ENCODE assay signal across 14 cellular contexts in genomic region chr13:42001580-42001979, GRCh38. TPM values are rescaled to one million over a fixed set of nuclear protein-coding genes. Genes with fewer than 3 reads are reported as not detected.
DNase-seq lines count a peak whose midpoint lies in the region; ATAC-seq and TF ChIP-seq lines count a peak whose summit lies in the region.
"Had no signal": no experiment of that assay in that cellular context is flagged by ENCODE, and none has a peak within 500 bp of the region (broad histone marks: within the 10 kb centered on the region; RNA-seq: fewer than 3 reads in every experiment).

No MANE protein-coding gene starts in this region.

- H3K36me3 Mint-ChIP-seq in CD4-positive, alpha-beta memory T cell: no peaks in the 10 kb centered on the region

- no peaks in the 10 kb centered on the region for H3K36me3 ChIP-seq in mesodermal cell (ENCODE audit: control insufficient read depth, insufficient read depth, low read length)
- no peaks in the 10 kb centered on the region for H3K36me3 ChIP-seq in CD4-positive, alpha-beta memory T cell (ENCODE audit: insufficient read depth, low read length)
- H3K36me3 ChIP-seq: spleen, WERI-Rb-1 had no signal

- peak overlapping the region; percentile 80 for H3K27ac ChIP-seq in mesodermal cell (ENCODE audit: low read depth, low read length, severe bottlenecking)
- H3K27ac ChIP-seq in CD4-positive, alpha-beta memory T cell (ENCODE audit: low read depth, low read length): no peak overlapping the region
- H3K27ac ChIP-seq: spleen, WERI-Rb-1 had no signal

- intact Hi-C loops in CD4-positive, alpha-beta memory T cell (cut with micrococcal nuclease): no loop called here

- POLR2A ChIA-PET in CD4-positive, alpha-beta memory T cell (lab: Charles Lee; ENCODE audit: partially characterized antibody): no interaction called here

- CTCF ChIA-PET in CD4-positive, alpha-beta memory T cell (lab: Charles Lee; ENCODE audit: partially characterized antibody): no interaction called here

- H3K9me3 ChIP-seq in mesodermal cell (ENCODE audit: control insufficient read depth, low read length): no peaks in the 10 kb centered on the region
- no peaks in the 10 kb centered on the region for H3K9me3 ChIP-seq in CD4-positive, alpha-beta memory T cell (ENCODE audit: control insufficient read depth in 1 of 2, low read length in 2 of 2)
- H3K9me3 ChIP-seq: spleen had no signal

- H3K27me3 ChIP-seq in CD4-positive, alpha-beta memory T cell (ENCODE audit: insufficient read depth, low read length): no peaks in the 10 kb centered on the region
- H3K27me3 ChIP-seq: spleen had no signal

- H3K4me3 ChIP-seq in cardiac fibroblast (replicated peaks in 1 of 2; ENCODE audit: low read depth in 2 of 2, low read length in 2 of 2) (no peak overlapping the region), mesodermal cell (ENCODE audit: extremely low read depth, insufficient read depth, low read length, poor library complexity, severe bottlenecking) (no peak overlapping the region)
- no peak overlapping the region for H3K4me3 ChIP-seq in CD4-positive, alpha-beta memory T cell (ENCODE audit: low read length in 2 of 2)
- H3K4me3 ChIP-seq: spleen had no signal

- H3K4me3 Mint-ChIP-seq in CD4-positive, alpha-beta memory T cell: no peak overlapping the region

- H3K4me1 ChIP-seq in mesodermal cell (ENCODE audit: control insufficient read depth, insufficient read depth, low read length, poor library complexity, severe bottlenecking): peaks cover 20% of the 10 kb centered on the region
- H3K4me1 ChIP-seq in CD4-positive, alpha-beta memory T cell (ENCODE audit: insufficient read depth, low read length): no peaks in the 10 kb centered on the region
- H3K4me1 ChIP-seq: spleen had no signal

- WGBS in mesodermal cell (ENCODE audit: insufficient coverage in 2 of 2), 2 experiments: 47 to 78% methylated on average over 3 to 4 of the region's 6 CpGs

- no peak overlapping the region for H3K27ac Mint-ChIP-seq in CD4-positive, alpha-beta memory T cell

- H3K4me1 Mint-ChIP-seq in CD4-positive, alpha-beta memory T cell: no peaks in the 10 kb centered on the region

- peaks cover 2% of the 10 kb centered on the region in 2 donors for H3K27me3 Mint-ChIP-seq in CD4-positive, alpha-beta memory T cell

- peak; percentile 63 for DNase-seq in AG08396 (ENCODE audit: low spot score)
- peak; percentile 48 for DNase-seq in HT1080 (ENCODE audit: low read depth)
- peak; percentile 89 to 90 for DNase-seq in cardiac fibroblast (ENCODE audit: low read depth in 2 of 2)
- no peak for DNase-seq in CD4-positive, alpha-beta memory T cell
- no peak for DNase-seq in NCI-H748 treated with DMSO at 0.1 percent for 48 hours (lab: John Stamatoyannopoulos, UW)
- DNase-seq: activated effector memory CD4-positive, alpha-beta T cell treated with Interleukin-2 at 50 U/mL for 16 hours; COR-L47; effector CD8-positive, alpha-beta T cell; kidney; spleen; WERI-Rb-1 had no signal

- TF ChIP-seq CTCF in cardiac fibroblast (IDR thresholded peaks at IDR 0.05; ENCODE audit: low read depth, low read length): no peak

- ATAC-seq in GM21367 (IDR thresholded peaks at IDR 0.05; ENCODE audit: unreplicated experiment) (no peak), HG02852 (IDR thresholded peaks at IDR 0.05; ENCODE audit: unreplicated experiment) (no peak)

- no peaks in the 10 kb centered on the region for H3K9me3 Mint-ChIP-seq in CD4-positive, alpha-beta memory T cell

RNA-seq across cellular contexts. Expression of gene VWA8, which starts 40.7 kb away (rescaled TPM):
- total RNA-seq in HT1080 (2014; rRNA removed; shearing (Covaris generic)): 6.6 and 7.3 TPM in 2 replicates
- polyA plus RNA-seq in HT1080 (2015; cell fraction: cytosol; rRNA removed): 4.3 and 6.8 TPM in 2 replicates
- polyA plus RNA-seq in HT1080 (2015; cell fraction: nucleus; rRNA removed): 22.9 and 23.9 TPM in 2 replicates
- 9.3 TPM for polyA plus RNA-seq in mesodermal cell (2013, experiment 1 of 2)
- polyA plus RNA-seq in mesodermal cell (2013, experiment 2 of 2): 11.3 TPM
- total RNA-seq in CD4-positive, alpha-beta memory T cell: 10 to 100 TPM; 20.2 to 23.3 TPM
- 1 to 10 TPM; 3.2 to 6.8 TPM for polyA plus RNA-seq in CD4-positive, alpha-beta memory T cell

RNA-seq across cellular contexts. Expression of gene DGKH, which starts 46.9 kb away (rescaled TPM):
- 9.9 and 10.3 TPM in 2 replicates for total RNA-seq in HT1080 (2014; rRNA removed; shearing (Covaris generic))
- 5.3 and 6.3 TPM in 2 replicates for polyA plus RNA-seq in HT1080 (2015; cell fraction: cytosol; rRNA removed)
- polyA plus RNA-seq in HT1080 (2015; cell fraction: nucleus; rRNA removed): 8.9 and 9.3 TPM in 2 replicates
- 5.2 TPM for polyA plus RNA-seq in mesodermal cell (2013, experiment 1 of 2)
- polyA plus RNA-seq in mesodermal cell (2013, experiment 2 of 2): 3.9 TPM
- 10 to 100 TPM; 10.9 to 11.6 TPM for total RNA-seq in CD4-positive, alpha-beta memory T cell
- 1 to 10 TPM; 2.1 to 2.4 TPM for polyA plus RNA-seq in CD4-positive, alpha-beta memory T cell

Comparison
In these comparisons a context has a peak if more than half of its experiments do, and no peak if none do; other contexts are left out.
1. DNase-seq: peak in AG08396 (single experiment), HT1080 (single experiment) and cardiac fibroblast (2 of 2); none in CD4-positive, alpha-beta memory T cell (0 of 5) and NCI-H748 treated with DMSO at 0.1 percent for 48 hours (single experiment).